ENCODE assay signal across 7 cellular contexts in the genomic region with DNA sequence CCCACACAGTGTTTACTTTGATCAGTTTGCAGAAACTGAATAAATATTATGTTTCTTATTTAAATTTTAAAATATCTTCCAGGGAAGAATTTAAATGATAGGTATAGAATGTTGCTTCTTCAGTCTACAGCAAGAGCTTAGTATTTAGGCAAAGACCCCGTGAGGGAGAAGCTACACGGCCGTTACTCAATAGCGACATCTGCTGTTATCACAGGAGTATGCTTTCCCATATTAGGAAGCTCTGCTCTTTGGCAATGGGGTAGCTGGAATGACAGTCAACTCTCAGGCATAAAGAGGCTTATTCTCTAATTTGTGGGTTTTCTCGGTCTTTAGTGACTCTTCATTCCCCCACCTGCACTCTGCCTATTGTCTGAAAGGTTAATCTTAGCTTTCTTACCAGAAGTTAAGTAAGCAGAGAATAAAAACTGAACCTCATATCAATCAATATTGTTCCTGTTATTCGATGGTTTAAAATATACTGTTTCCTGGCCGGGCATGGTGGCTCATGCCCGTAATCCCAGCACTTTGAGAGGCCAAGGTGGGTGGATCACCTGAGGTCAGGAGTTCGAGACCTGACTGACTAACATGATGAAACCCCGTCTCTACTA. TPM values are rescaled to one million over a fixed set of nuclear protein-coding genes. Genes with fewer than 3 reads are reported as not detected.
DNase-seq lines count a peak whose midpoint lies in the region; ATAC-seq and TF ChIP-seq lines count a peak whose summit lies in the region.

No MANE protein-coding gene starts in this region.

- H3K27me3 ChIP-seq in lung (ENCODE audit: control insufficient read depth, insufficient read depth) = no peaks in the 10 kb centered on the region

- H3K9me3 ChIP-seq in lung (ENCODE audit: control insufficient read depth in 2 of 2, insufficient read depth in 1 of 2, low read length in 1 of 2) = no peaks in the 10 kb centered on the region

- H3K36me3 ChIP-seq in lung (ENCODE audit: control insufficient read depth in 2 of 2, insufficient read depth in 2 of 2, low read length in 2 of 2) = no peaks in the 10 kb centered on the region

- H3K4me3 ChIP-seq in HFF-Myc (replicated peaks; ENCODE audit: low read depth, low read length) (no peak overlapping the region), lung (no peak overlapping the region)

- no peaks in the 10 kb centered on the region for H3K4me1 ChIP-seq in lung (ENCODE audit: control insufficient read depth in 2 of 2, insufficient read depth in 2 of 2, low read length in 2 of 2)

- peak; percentile 58 for DNase-seq in HFF-Myc (ENCODE audit: extremely low read depth, low read depth)
- peak; percentile 24 for DNase-seq in NCI-H2029 (lab: John Stamatoyannopoulos, UW)
- DNase-seq in T follicular helper cell (ENCODE audit: low read depth) = peak; percentile 12
- peak; percentile 59 for DNase-seq in ecto neural progenitor cell (ENCODE audit: low spot score)
- no peak for DNase-seq in lung (ENCODE audit: low spot score)
- DNase-seq in superior temporal gyrus (ENCODE audit: extremely low spot score) = peak; percentile 93

- H3K27ac ChIP-seq in lung (ENCODE audit: low read depth in 1 of 2, low read length in 1 of 2) = no peak overlapping the region

- WGBS in lung, 2 donors = 28 to 29% methylated on average over 10 of the region's 10 CpGs

- peak; percentile 53 for ATAC-seq in lung (ENCODE audit: insufficient read depth, low FRiP score)

- TF ChIP-seq CTCF in GM12801 (IDR thresholded peaks at IDR 0.05; ENCODE audit: extremely low read depth, insufficient read length) = peak; percentile 82
- peak; percentile 94 for TF ChIP-seq CTCF in HFF-Myc (IDR thresholded peaks at IDR 0.05; ENCODE audit: low read depth, low read length, missing control alignments)
- TF ChIP-seq CTCF in lung (IDR thresholded peaks at IDR 0.05; ENCODE audit: control extremely low read depth, extremely low read depth) = peak; percentile 58

RNA-seq across cellular contexts. Expression of a gene that starts 13.2 kb away (rescaled TPM):
- total RNA-seq in lung = 100 to 1,000 TPM in 1 of 2 donors, 10 to 100 TPM in 1; 40.4 to 115 TPM
- 10 to 100 TPM; 22.7 to 31.8 TPM for polyA plus RNA-seq in lung

RNA-seq across cellular contexts. Expression of a gene that starts 39.3 kb away (rescaled TPM):
- 10 to 100 TPM; 28.0 to 66.1 TPM for total RNA-seq in lung
- 1 to 10 TPM; 7.0 to 7.5 TPM for polyA plus RNA-seq in lung
